In the genomic region with DNA sequence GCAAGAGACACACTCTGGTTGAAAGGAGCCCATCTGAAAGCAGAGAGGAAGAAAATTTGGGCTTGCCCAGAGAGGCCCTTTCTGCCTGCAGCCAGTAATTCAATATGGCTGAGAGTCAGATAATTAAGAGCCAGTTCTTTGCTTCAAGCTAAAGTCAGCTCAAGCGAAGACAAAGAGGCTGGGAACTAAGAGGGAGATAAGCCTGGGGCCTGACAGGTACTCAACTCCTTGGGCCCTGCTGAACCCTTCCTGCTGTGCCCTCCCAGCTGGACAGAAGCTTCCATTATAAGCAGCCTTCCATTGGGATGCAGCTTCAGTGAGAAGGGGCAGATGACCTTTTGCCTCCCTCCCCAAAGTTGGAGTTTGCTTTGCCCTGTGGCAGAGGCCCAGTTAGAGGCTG, we compare ENCODE assay signal across 22 cellular contexts. TPM values are rescaled to one million over a fixed set of nuclear protein-coding genes. Genes with fewer than 3 reads are reported as not detected.
"Had no signal": no experiment of that assay in that cellular context is flagged by ENCODE, and none has a peak within 500 bp of the region (broad histone marks: within the 10 kb centered on the region; RNA-seq: fewer than 3 reads in every experiment).

No MANE protein-coding gene starts in this region.

- DNase-seq: KBM-7, MV-4-11, NCI-H1092, NCI-H1105 treated with DMSO at 0.1 percent for 48 hours, NCI-H1417 treated with DMSO at 0.1 percent for 48 hours, NCI-H146, NCI-H1694 treated with DMSO at 0.1 percent for 48 hours, NCI-H1930, NCI-H2081, NCI-H2107, NCI-H2227 treated with DMSO at 0.1 percent for 48 hours, NCI-H524 treated with DMSO at 0.1 percent for 48 hours, NCI-H69, NCI-H774, Right ventricle myocardium superior, RPMI8226, SK-N-SH had no signal

- H3K9me3 ChIP-seq: SK-N-SH had no signal

- H3K9ac ChIP-seq: SK-N-SH had no signal

- FAIRE-seq: RCC 7860 had no signal

- H3K4me2 ChIP-seq: SK-N-SH had no signal

RNA-seq across cellular contexts. Expression of gene EGR4, which starts 21.1 kb away (rescaled TPM):
- total RNA-seq: HT1080, LHCN-M2, NCI-H460, Right ventricle myocardium superior, SK-MEL-5 had no signal
